1 cellular context compared by ENCODE assay signal in the genomic region with DNA sequence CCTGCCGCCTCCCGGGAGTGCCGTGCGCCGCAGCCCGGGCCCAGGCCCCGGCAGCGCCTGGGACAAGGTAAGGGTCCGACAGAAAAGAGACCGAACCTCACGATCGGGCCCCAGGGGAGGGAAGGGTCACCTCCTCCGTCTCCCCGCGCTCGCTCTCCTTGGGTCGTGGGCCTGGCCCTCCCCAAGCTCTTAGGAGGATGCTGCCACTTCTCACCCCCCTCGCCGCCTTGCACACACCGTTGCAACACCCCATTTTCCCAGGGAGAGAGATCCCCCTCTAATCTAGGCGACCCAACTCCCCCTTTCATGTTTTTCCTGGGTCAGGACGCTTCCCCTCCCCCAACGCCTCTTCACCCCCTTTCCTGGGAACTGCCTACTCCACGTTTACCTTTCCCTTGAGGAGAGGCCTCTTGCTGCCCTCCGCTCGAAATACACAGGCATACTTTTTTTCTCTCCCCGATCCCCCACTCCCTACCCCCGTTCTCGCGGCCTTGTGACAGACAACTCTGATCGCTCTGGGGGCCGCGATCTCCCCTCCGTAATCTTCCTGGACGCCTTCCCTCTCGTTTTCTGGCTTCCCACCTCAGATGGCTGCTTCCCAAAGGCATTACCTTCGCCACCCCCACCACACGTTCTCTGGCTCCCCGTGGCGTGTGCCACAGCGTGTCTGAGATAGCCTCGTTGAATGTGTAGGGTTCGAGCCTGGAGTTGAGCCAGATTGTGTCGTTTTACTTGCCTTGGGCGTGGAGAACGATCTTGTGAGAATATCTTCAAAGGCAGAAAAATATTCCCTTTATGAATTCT.
TF ChIP-seq lines count a peak whose summit lies in the region.

No MANE protein-coding gene starts in this region.

TF ChIP-seq in HepG2, 621 proteins besides CTCF, POLR2A, EP300 and RAD21 (continued from another document and continues in another):
- TF ChIP-seq ZBTB10 (CRISPR knock-in tag; IDR thresholded peaks at IDR 0.05; ENCODE audit: borderline replicate concordance): 0 out of 2 replicates have a peak, but pooled peaks have one; percentile 21
- TF ChIP-seq, protein P1, sequence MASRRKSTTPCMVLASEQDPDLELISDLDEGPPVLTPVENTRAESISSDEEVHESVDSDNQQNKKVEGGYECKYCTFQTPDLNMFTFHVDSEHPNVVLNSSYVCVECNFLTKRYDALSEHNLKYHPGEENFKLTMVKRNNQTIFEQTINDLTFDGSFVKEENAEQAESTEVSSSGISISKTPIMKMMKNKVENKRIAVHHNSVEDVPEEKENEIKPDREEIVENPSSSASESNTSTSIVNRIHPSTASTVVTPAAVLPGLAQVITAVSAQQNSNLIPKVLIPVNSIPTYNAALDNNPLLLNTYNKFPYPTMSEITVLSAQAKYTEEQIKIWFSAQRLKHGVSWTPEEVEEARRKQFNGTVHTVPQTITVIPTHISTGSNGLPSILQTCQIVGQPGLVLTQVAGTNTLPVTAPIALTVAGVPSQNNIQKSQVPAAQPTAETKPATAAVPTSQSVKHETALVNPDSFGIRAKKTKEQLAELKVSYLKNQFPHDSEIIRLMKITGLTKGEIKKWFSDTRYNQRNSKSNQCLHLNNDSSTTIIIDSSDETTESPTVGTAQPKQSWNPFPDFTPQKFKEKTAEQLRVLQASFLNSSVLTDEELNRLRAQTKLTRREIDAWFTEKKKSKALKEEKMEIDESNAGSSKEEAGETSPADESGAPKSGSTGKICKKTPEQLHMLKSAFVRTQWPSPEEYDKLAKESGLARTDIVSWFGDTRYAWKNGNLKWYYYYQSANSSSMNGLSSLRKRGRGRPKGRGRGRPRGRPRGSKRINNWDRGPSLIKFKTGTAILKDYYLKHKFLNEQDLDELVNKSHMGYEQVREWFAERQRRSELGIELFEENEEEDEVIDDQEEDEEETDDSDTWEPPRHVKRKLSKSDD (CRISPR knock-in tag; IDR thresholded peaks at IDR 0.05; ENCODE audit: low read depth): no peak
- TF ChIP-seq, protein P2, sequence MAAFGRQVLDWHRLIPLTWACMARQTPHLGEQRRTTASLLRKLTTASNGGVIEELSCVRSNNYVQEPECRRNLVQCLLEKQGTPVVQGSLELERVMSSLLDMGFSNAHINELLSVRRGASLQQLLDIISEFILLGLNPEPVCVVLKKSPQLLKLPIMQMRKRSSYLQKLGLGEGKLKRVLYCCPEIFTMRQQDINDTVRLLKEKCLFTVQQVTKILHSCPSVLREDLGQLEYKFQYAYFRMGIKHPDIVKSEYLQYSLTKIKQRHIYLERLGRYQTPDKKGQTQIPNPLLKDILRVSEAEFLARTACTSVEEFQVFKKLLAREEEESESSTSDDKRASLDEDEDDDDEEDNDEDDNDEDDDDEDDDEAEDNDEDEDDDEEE (CRISPR knock-in tag; IDR thresholded peaks at IDR 0.05): 0 out of 2 replicates have a peak, but pooled peaks have one; percentile 38
- TF ChIP-seq ZNF354B (CRISPR knock-in tag; IDR thresholded peaks at IDR 0.05): no peak
- peak; percentile 15; the same call in 1 of the 2 replicates for TF ChIP-seq ZNF280D (CRISPR knock-in tag; IDR thresholded peaks at IDR 0.05)
- TF ChIP-seq NR1H2 (CRISPR knock-in tag; IDR thresholded peaks at IDR 0.05; ENCODE audit: borderline replicate concordance, low read depth): no peak
- peak; percentile 86 for TF ChIP-seq ZFY (CRISPR knock-in tag; IDR thresholded peaks at IDR 0.05)
- TF ChIP-seq HNRNPH1 (optimal IDR thresholded peaks at IDR 0.05; ENCODE audit: low read depth, low read length): peak; percentile 60
- TF ChIP-seq ZNF512 (CRISPR knock-in tag; IDR thresholded peaks at IDR 0.05): 0 out of 2 replicates have a peak, but pooled peaks have one; percentile 57
- 0 out of 2 replicates have a peak, but pooled peaks have one; percentile 45 for TF ChIP-seq POLR2G (IDR thresholded peaks at IDR 0.05; ENCODE audit: low read depth, low read length)
- peak; percentile 25; the same call in 1 of the 2 replicates for TF ChIP-seq REPIN1 (CRISPR knock-in tag; IDR thresholded peaks at IDR 0.05; ENCODE audit: borderline replicate concordance, low read depth)
- TF ChIP-seq, protein P3, sequence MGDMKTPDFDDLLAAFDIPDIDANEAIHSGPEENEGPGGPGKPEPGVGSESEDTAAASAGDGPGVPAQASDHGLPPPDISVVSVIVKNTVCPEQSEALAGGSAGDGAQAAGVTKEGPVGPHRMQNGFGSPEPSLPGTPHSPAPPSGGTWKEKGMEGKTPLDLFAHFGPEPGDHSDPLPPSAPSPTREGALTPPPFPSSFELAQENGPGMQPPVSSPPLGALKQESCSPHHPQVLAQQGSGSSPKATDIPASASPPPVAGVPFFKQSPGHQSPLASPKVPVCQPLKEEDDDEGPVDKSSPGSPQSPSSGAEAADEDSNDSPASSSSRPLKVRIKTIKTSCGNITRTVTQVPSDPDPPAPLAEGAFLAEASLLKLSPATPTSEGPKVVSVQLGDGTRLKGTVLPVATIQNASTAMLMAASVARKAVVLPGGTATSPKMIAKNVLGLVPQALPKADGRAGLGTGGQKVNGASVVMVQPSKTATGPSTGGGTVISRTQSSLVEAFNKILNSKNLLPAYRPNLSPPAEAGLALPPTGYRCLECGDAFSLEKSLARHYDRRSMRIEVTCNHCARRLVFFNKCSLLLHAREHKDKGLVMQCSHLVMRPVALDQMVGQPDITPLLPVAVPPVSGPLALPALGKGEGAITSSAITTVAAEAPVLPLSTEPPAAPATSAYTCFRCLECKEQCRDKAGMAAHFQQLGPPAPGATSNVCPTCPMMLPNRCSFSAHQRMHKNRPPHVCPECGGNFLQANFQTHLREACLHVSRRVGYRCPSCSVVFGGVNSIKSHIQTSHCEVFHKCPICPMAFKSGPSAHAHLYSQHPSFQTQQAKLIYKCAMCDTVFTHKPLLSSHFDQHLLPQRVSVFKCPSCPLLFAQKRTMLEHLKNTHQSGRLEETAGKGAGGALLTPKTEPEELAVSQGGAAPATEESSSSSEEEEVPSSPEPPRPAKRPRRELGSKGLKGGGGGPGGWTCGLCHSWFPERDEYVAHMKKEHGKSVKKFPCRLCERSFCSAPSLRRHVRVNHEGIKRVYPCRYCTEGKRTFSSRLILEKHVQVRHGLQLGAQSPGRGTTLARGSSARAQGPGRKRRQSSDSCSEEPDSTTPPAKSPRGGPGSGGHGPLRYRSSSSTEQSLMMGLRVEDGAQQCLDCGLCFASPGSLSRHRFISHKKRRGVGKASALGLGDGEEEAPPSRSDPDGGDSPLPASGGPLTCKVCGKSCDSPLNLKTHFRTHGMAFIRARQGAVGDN (CRISPR knock-in tag; IDR thresholded peaks at IDR 0.05): peak; percentile 51
- no peak for TF ChIP-seq MATR3 (CRISPR knock-in tag; IDR thresholded peaks at IDR 0.05)
- 0 out of 2 replicates have a peak, but pooled peaks have one; percentile 33 for TF ChIP-seq ARID2 (CRISPR knock-in tag; IDR thresholded peaks at IDR 0.05; ENCODE audit: borderline replicate concordance)
- peak; percentile 17; the same call in 1 of the 2 replicates for TF ChIP-seq SP2 (CRISPR knock-in tag; IDR thresholded peaks at IDR 0.05)
- no peak for TF ChIP-seq PHF20 (CRISPR knock-in tag; IDR thresholded peaks at IDR 0.05)
- no peak; the same call in 1 of the 2 replicates for TF ChIP-seq NFE2L1 (CRISPR knock-in tag; IDR thresholded peaks at IDR 0.05; ENCODE audit: borderline replicate concordance)
- peak; percentile 43; the same call in 1 of the 2 replicates for TF ChIP-seq FOXC1 (CRISPR knock-in tag; IDR thresholded peaks at IDR 0.05; ENCODE audit: borderline replicate concordance)
- TF ChIP-seq, protein P4, sequence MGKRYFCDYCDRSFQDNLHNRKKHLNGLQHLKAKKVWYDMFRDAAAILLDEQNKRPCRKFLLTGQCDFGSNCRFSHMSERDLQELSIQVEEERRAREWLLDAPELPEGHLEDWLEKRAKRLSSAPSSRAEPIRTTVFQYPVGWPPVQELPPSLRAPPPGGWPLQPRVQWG (CRISPR knock-in tag; IDR thresholded peaks at IDR 0.05; ENCODE audit: borderline replicate concordance, low read depth): no peak
- no peak for TF ChIP-seq HNRNPUL1 (IDR thresholded peaks at IDR 0.05; ENCODE audit: low read depth, low read length)
- 0 out of 2 replicates have a peak, but pooled peaks have one; percentile 24 for TF ChIP-seq BATF2 (CRISPR knock-in tag; IDR thresholded peaks at IDR 0.05)
- TF ChIP-seq E2F2 (CRISPR knock-in tag; IDR thresholded peaks at IDR 0.05; ENCODE audit: borderline replicate concordance): no peak
- TF ChIP-seq ZNF501 (CRISPR knock-in tag; IDR thresholded peaks at IDR 0.05): peak; percentile 62; the same call in 1 of the 2 replicates
- peak; percentile 43; the same call in 1 of the 2 replicates for TF ChIP-seq ZNF772 (CRISPR knock-in tag; IDR thresholded peaks at IDR 0.05)
- TF ChIP-seq NFE2L2 (IDR thresholded peaks at IDR 0.05; ENCODE audit: low read length): no peak
- TF ChIP-seq MAFK (conservative IDR thresholded peaks at IDR 0.05 in 1 of 2, IDR thresholded peaks at IDR 0.05 in 1 of 2; ENCODE audit: low read length in 2 of 2): 0 out of 4 replicates have a peak, but pooled peaks of 1 of the 2 experiments have one; percentile 1
- peak; percentile 11; the same call in 1 of the 2 replicates for TF ChIP-seq ZMYM4 (CRISPR knock-in tag; IDR thresholded peaks at IDR 0.05)
- TF ChIP-seq ZNF547 (CRISPR knock-in tag; IDR thresholded peaks at IDR 0.05): 0 out of 2 replicates have a peak, but pooled peaks have one; percentile 36
- TF ChIP-seq EED (CRISPR knock-in tag; IDR thresholded peaks at IDR 0.05): peak; percentile 38; the same call in 1 of the 2 replicates
- 0 out of 2 replicates have a peak, but pooled peaks have one; percentile 16 for TF ChIP-seq ZNF572 (CRISPR knock-in tag; IDR thresholded peaks at IDR 0.05)
- 0 out of 2 replicates have a peak, but pooled peaks have one; percentile 36 for TF ChIP-seq ZNF12 (CRISPR knock-in tag; IDR thresholded peaks at IDR 0.05)
- TF ChIP-seq ZNF788 (CRISPR knock-in tag; IDR thresholded peaks at IDR 0.05; ENCODE audit: borderline replicate concordance): 0 out of 2 replicates have a peak, but pooled peaks have one; percentile 53
- TF ChIP-seq ZNF33B (CRISPR knock-in tag; IDR thresholded peaks at IDR 0.05): 0 out of 2 replicates have a peak, but pooled peaks have one; percentile 33
- peak; percentile 18; the same call in 1 of the 2 replicates for TF ChIP-seq ZNF350 (CRISPR knock-in tag; IDR thresholded peaks at IDR 0.05; ENCODE audit: borderline replicate concordance, low read depth)
- peak; percentile 5; the same call in 1 of the 2 replicates for TF ChIP-seq ZNF446 (CRISPR knock-in tag; IDR thresholded peaks at IDR 0.05)
